Comparison of ENCODE assay signal across 16 cellular contexts in genomic region chr5:9149988-9150387, GRCh38.
A peak's percentile ranks its signal among the peaks of the same experiment; 100 is the strongest.
DNase-seq lines count a peak whose midpoint lies in the region; ATAC-seq and TF ChIP-seq lines count a peak whose summit lies in the region.
"Had no signal": no experiment of that assay in that cellular context is flagged by ENCODE, and none has a peak within 500 bp of the region (broad histone marks: within the 10 kb centered on the region; RNA-seq: fewer than 3 reads in every experiment).

No MANE protein-coding gene starts in this region.

- H3K4me1 ChIP-seq in BLaER1: peaks cover 30% of the 10 kb centered on the region
- no peaks in the 10 kb centered on the region for H3K4me1 ChIP-seq in BE2C
- H3K4me1 ChIP-seq in aorta (ENCODE audit: control insufficient read depth in 1 of 2, insufficient read depth in 2 of 2, low read length in 2 of 2): no peaks in the 10 kb centered on the region

- H3K27me3 ChIP-seq in BLaER1: no peaks in the 10 kb centered on the region
- no peaks in the 10 kb centered on the region for H3K27me3 ChIP-seq in kidney epithelial cell (ENCODE audit: control insufficient read depth, insufficient read depth, low read length)
- H3K27me3 ChIP-seq in BE2C: no peaks in the 10 kb centered on the region
- no peaks in the 10 kb centered on the region for H3K27me3 ChIP-seq in aorta (ENCODE audit: control insufficient read depth in 1 of 2, insufficient read depth in 2 of 2, low read length in 1 of 2)

- H4K20me1 ChIP-seq in BLaER1: no peaks in the 10 kb centered on the region

- 0 out of 2 replicates have a peak, but pooled peaks cover 3% of the 10 kb centered on the region for H3K9me3 ChIP-seq in BLaER1
- no peaks in the 10 kb centered on the region; the same call in 1 of the 2 replicates for H3K9me3 ChIP-seq in BE2C
- H3K9me3 ChIP-seq in aorta (ENCODE audit: control insufficient read depth, low read length): no peaks in the 10 kb centered on the region

- intact Hi-C loops in aorta (cut with DNase I): loop anchor here in 1 of 2 donors (10.0 kb wide), 1 partner anchor 395 kb away; the partner anchor contains the start of gene SEMA5A

- DNase-seq in HT1080 (ENCODE audit: low read depth) (peak; percentile 100), astrocyte of the spinal cord (ENCODE audit: low read depth, low spot score) (peak; percentile 66), kidney epithelial cell (ENCODE audit: low read depth) (peak; percentile 69), BE2C (no peak), aorta (no peak)
- DNase-seq: activated CD4-positive, alpha-beta T cell treated with anti-CD3 and anti-CD28 coated beads, Interleukin-2, amount 50 U/mL, for 4 hours; anterior cingulate cortex; effector CD4-positive, alpha-beta T cell; left cardiac atrium; naive B cell; NCI-H1092; stimulated activated naive CD4-positive, alpha-beta T cell had no signal

- peak overlapping the region; percentile 21 for H3K4me2 ChIP-seq in BLaER1

- H3K36me3 ChIP-seq in BLaER1 (no peaks in the 10 kb centered on the region), kidney epithelial cell (ENCODE audit: control insufficient read depth, insufficient read depth, low read length) (no peaks in the 10 kb centered on the region), BE2C (no peaks in the 10 kb centered on the region), aorta (ENCODE audit: control insufficient read depth in 1 of 2, insufficient read depth in 2 of 2, low read length in 1 of 2) (no peaks in the 10 kb centered on the region)

- no peak overlapping the region for H3K4me3 ChIP-seq in BLaER1
- no peak overlapping the region for H3K4me3 ChIP-seq in astrocyte of the spinal cord (ENCODE audit: low read depth, low read length)
- H3K4me3 ChIP-seq in kidney epithelial cell (ENCODE audit: low read depth, low read length): no peak overlapping the region
- H3K4me3 ChIP-seq in BE2C (ENCODE audit: low read depth, low read length): no peak overlapping the region
- H3K4me3 ChIP-seq in aorta (ENCODE audit: low read length in 2 of 2): no peak overlapping the region

- no peak overlapping the region for H3K9ac ChIP-seq in BLaER1

- in situ Hi-C loops in astrocyte of the spinal cord (cut with HindIII; ENCODE audit: low sequenced_read_pairs): no loop called here

- ATAC-seq in HG02798 (IDR thresholded peaks at IDR 0.05; ENCODE audit: poor library complexity, unreplicated experiment): no peak
- ATAC-seq in GM21576 (IDR thresholded peaks at IDR 0.05; ENCODE audit: unreplicated experiment): no peak
- no peak for ATAC-seq in aorta (ENCODE audit: low FRiP score)
- ATAC-seq: activated T-helper 17 cell treated with anti-CD3 and anti-CD28 coated beads, Interleukin-2, amount 50 U/mL, for 72 hours; left cardiac atrium had no signal

- H3K27ac ChIP-seq in BLaER1 (no peak overlapping the region), aorta (ENCODE audit: low read depth in 1 of 2, low read length in 2 of 2) (no peak overlapping the region)

- WGBS in aorta, 2 donors: 77 to 87% methylated on average over 1 of the region's 1 CpG

- TF ChIP-seq CTCF in astrocyte of the spinal cord (IDR thresholded peaks at IDR 0.05; ENCODE audit: low read depth, low read length) (no peak), kidney epithelial cell (IDR thresholded peaks at IDR 0.05; ENCODE audit: insufficient read depth, low read length, poor library complexity, severe bottlenecking) (no peak), BE2C (IDR thresholded peaks at IDR 0.05; ENCODE audit: low read depth, low read length) (no peak)

Comparison
In these comparisons a context has a peak if more than half of its experiments do, and no peak if none do; other contexts are left out.
1. DNase-seq: peak in HT1080 (single experiment), astrocyte of the spinal cord (single experiment) and kidney epithelial cell (single experiment); none in BE2C (single experiment) and aorta (0 of 2).